In the genomic region with DNA sequence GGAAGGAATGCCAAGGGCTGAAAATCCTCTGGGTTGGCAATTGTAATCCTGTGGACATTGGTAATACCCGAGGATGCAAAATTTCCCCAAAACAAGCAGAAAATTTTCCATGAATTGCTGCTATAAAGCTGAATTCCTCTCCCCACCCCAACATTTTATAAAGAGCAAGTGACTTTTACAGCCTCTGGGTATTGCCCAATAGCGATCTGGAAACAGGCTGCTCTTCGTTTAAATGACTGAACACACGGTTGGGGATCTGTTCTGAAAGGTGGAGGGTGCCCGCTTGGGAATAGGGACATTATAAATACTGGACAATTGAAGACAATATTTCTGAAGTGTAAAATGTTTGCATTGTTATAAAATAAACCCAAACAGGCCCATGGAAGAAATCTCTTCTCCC, we compare ENCODE assay signal across 19 cellular contexts. TPM values are rescaled to one million over a fixed set of nuclear protein-coding genes. Genes with fewer than 3 reads are reported as not detected.
A peak's percentile ranks its signal among the peaks of the same experiment; 100 is the strongest.
DNase-seq lines count a peak whose midpoint lies in the region; ATAC-seq, FAIRE-seq and TF ChIP-seq lines count a peak whose summit lies in the region.
"Had no signal": no experiment of that assay in that cellular context is flagged by ENCODE, and none has a peak within 500 bp of the region (broad histone marks: within the 10 kb centered on the region; RNA-seq: fewer than 3 reads in every experiment).

No MANE protein-coding gene starts in this region.

- no peak overlapping the region for H2BK5ac ChIP-seq in H1 (ENCODE audit: low read depth, low read length)

- no peak overlapping the region for H3K23ac ChIP-seq in H1 (ENCODE audit: insufficient read length)

- no peak overlapping the region for H4K8ac ChIP-seq in H1 (ENCODE audit: extremely low read depth, insufficient read depth, low read length)

- H3K79me1 ChIP-seq in H1 (ENCODE audit: low read depth, low read length), result no peaks in the 10 kb centered on the region

- DNase-seq in DMS79 treated with DMSO at 0.1 percent for 48 hours (lab: John Stamatoyannopoulos, UW), result peak; percentile 23
- DNase-seq in DMS79 (lab: John Stamatoyannopoulos, UW), result no peak
- DNase-seq in H1 (ENCODE audit: low read depth in 1 of 2, low spot score in 2 of 2), result no peak
- no peak for DNase-seq in vagina (ENCODE audit: extremely low spot score in 2 of 2)
- no peak for DNase-seq in MG63
- DNase-seq in stimulated activated naive CD8-positive, alpha-beta T cell treated with anti-CD3 and anti-CD28 coated beads, Interleukin-15, Interleukin-2, amounts not matched to agents 100 U/mL and 50 U/mL, for 24 hours, result no peak
- no peak for DNase-seq in effector CD4-positive, alpha-beta T cell
- DNase-seq: activated CD4-positive, CD25-positive, alpha-beta regulatory T cell treated with anti-CD3 and anti-CD28 coated beads, Interleukin-2, amount 50 U/mL, for 72 hours; C1 segment of cervical spinal cord; DND-41; gastrocnemius medialis; NCI-H1436; NCI-H2227 treated with DMSO at 0.1 percent for 48 hours; SJCRH30 had no signal

- POLR2A ChIA-PET in H1 (lab: Charles Lee; ENCODE audit: partially characterized antibody), result interaction anchor here (0.6 kb wide), 1 partner anchor 285 kb away, joined by 3 read pairs; no protein-coding TSS in a partner anchor

- no peaks in the 10 kb centered on the region for H3K79me2 ChIP-seq in H1 (ENCODE audit: control insufficient read depth in 1 of 2, insufficient read depth in 2 of 2, low read length in 2 of 2)

- no peak overlapping the region for H3K18ac ChIP-seq in H1 (ENCODE audit: extremely low read depth, low read length)

- H2BK12ac ChIP-seq in H1 (ENCODE audit: low read depth, low read length), result no peak overlapping the region

- 80% methylated on average over 5 of the region's 5 CpGs; no CpG with 5 or more reads in 1 of the 2 experiments for WGBS in H1 (ENCODE audit: extremely low coverage in 1 of 2, insufficient coverage in 1 of 2, insufficient read length in 1 of 2, insufficient replicate concordance in 2 of 2, low coverage in 1 of 2, low lambda C conversion rate in 2 of 2, missing lambda C conversion rate in 1 of 2), 2 experiments

- TF ChIP-seq RAD21 in H1 (IDR thresholded peaks at IDR 0.05 in 1 of 2, conservative IDR thresholded peaks at IDR 0.05 in 1 of 2; ENCODE audit: low read depth in 2 of 2, low read length in 2 of 2), result no peak

- H3K36me3 ChIP-seq in H1 (ENCODE audit: control insufficient read depth in 2 of 4, insufficient read depth in 4 of 4, low read length in 3 of 4), result no peaks in the 10 kb centered on the region
- peaks cover 16 to 18% of the 10 kb centered on the region in 2 donors for H3K36me3 ChIP-seq in mucosa of rectum (ENCODE audit: control insufficient read depth in 2 of 2, insufficient read depth in 2 of 2, low read length in 2 of 2)
- no peaks in the 10 kb centered on the region for H3K36me3 ChIP-seq in vagina
- H3K36me3 ChIP-seq in MG63, result peaks cover 11% of the 10 kb centered on the region; the same call in 1 of the 2 replicates
- H3K36me3 ChIP-seq: gastrocnemius medialis, SJCRH30 had no signal

- TF ChIP-seq CTCF in H1 (IDR thresholded peaks at IDR 0.05; ENCODE audit: control extremely low read depth in 1 of 3, insufficient read depth in 1 of 3, low read depth in 1 of 3, low read length in 3 of 3) (no peak), vagina (IDR thresholded peaks at IDR 0.05) (no peak)

- CTCF ChIA-PET in H1 (lab: Charles Lee; ENCODE audit: partially characterized antibody), result interaction anchor here (1.2 to 1.4 kb wide), 3 partner anchors 150 to 228 kb away, joined by 3 read pairs; no protein-coding TSS in a partner anchor

- no peak overlapping the region for H3K14ac ChIP-seq in H1 (ENCODE audit: insufficient read length)

- H4K5ac ChIP-seq in H1 (ENCODE audit: insufficient read length, low read depth, low read length), result no peak overlapping the region

- no peak overlapping the region for H2BK20ac ChIP-seq in H1 (ENCODE audit: low read length)

- FAIRE-seq in H1 (lab: Jason Lieb, UNC), result no peak
- FAIRE-seq: endometrium had no signal

- H3K4me1 ChIP-seq in H1 (replicated peaks in 1 of 4; ENCODE audit: control insufficient read depth in 3 of 4, insufficient read depth in 4 of 4, low read length in 3 of 4), result peaks cover 0 to under 1% (median 0%) of the 10 kb centered on the region in 4 experiments; a peak in 1 of 7 replicates
- peaks cover 41 to 62% of the 10 kb centered on the region in 2 donors for H3K4me1 ChIP-seq in mucosa of rectum (ENCODE audit: control insufficient read depth in 2 of 2, insufficient read depth in 2 of 2, low read length in 2 of 2)
- peaks cover 43% of the 10 kb centered on the region for H3K4me1 ChIP-seq in vagina
- H3K4me1 ChIP-seq: gastrocnemius medialis, SJCRH30 had no signal

- H4K91ac ChIP-seq in H1 (replicated peaks; ENCODE audit: insufficient read length, low read length), result no peak overlapping the region

- no peaks in the 10 kb centered on the region for H3K9me3 ChIP-seq in H1 (ENCODE audit: insufficient read depth in 2 of 2, low read depth in 1 of 2, low read length in 1 of 2)
- no peaks in the 10 kb centered on the region for H3K9me3 ChIP-seq in mucosa of rectum (ENCODE audit: control insufficient read depth in 2 of 2, low read length in 2 of 2)
- no peaks in the 10 kb centered on the region for H3K9me3 ChIP-seq in vagina
- no peaks in the 10 kb centered on the region for H3K9me3 ChIP-seq in MG63
- H3K9me3 ChIP-seq: gastrocnemius medialis, SJCRH30 had no signal

- H3K56ac ChIP-seq in H1 (replicated peaks; ENCODE audit: insufficient read length, low read depth, low read length), result no peak overlapping the region

- H3K27me3 ChIP-seq in H1 (replicated peaks in 1 of 4; ENCODE audit: control insufficient read depth in 3 of 4, extremely low read depth in 1 of 4, insufficient read depth in 3 of 4, low read length in 3 of 4) (no peaks in the 10 kb centered on the region), mucosa of rectum (ENCODE audit: control insufficient read depth in 2 of 2, insufficient read depth in 2 of 2, low read length in 2 of 2) (no peaks in the 10 kb centered on the region), vagina (no peaks in the 10 kb centered on the region), MG63 (no peaks in the 10 kb centered on the region)
- H3K27me3 ChIP-seq: gastrocnemius medialis, SJCRH30 had no signal

- no peaks in the 10 kb centered on the region; the same call in 1 of the 2 replicates for H3K23me2 ChIP-seq in H1 (ENCODE audit: low read depth, low read length)

- intact Hi-C loops in vagina (cut with DNase I), result no loop called here

- TF ChIP-seq EP300 in H1 (IDR thresholded peaks at IDR 0.05; ENCODE audit: borderline replicate concordance in 1 of 2, low read depth in 2 of 2, low read length in 2 of 2), result no peak

- no peaks in the 10 kb centered on the region for H4K20me1 ChIP-seq in H1 (replicated peaks in 1 of 2; ENCODE audit: control insufficient read depth in 1 of 2, insufficient read depth in 2 of 2, low read length in 2 of 2)

- H3K4me2 ChIP-seq in H1 (ENCODE audit: insufficient read depth in 1 of 2, low read depth in 2 of 2, low read length in 2 of 2), result no peak overlapping the region

- no peak overlapping the region for H3K27ac ChIP-seq in H1 (ENCODE audit: low read depth, low read length)
- peak overlapping the region; percentile 91 to 94 for H3K27ac ChIP-seq in mucosa of rectum (ENCODE audit: low read depth in 2 of 2, low read length in 2 of 2)
- H3K27ac ChIP-seq in vagina, result peak overlapping the region; percentile 26
- H3K27ac ChIP-seq: gastrocnemius medialis, SJCRH30 had no signal

- no peak overlapping the region for H2BK15ac ChIP-seq in H1 (ENCODE audit: low read length)

- no peak overlapping the region for H3K4ac ChIP-seq in H1 (replicated peaks; ENCODE audit: insufficient read length, low read depth, low read length)

- TF ChIP-seq POLR2A in H1 (IDR thresholded peaks at IDR 0.05; ENCODE audit: control extremely low read depth in 1 of 2, low read depth in 2 of 2, low read length in 2 of 2) (no peak), vagina (IDR thresholded peaks at IDR 0.05) (no peak)

- no peak overlapping the region for H2BK120ac ChIP-seq in H1 (replicated peaks; ENCODE audit: low read depth, low read length)

- H2AFZ ChIP-seq in H1 (ENCODE audit: low read length), result no peak overlapping the region

- no peak for ATAC-seq in stimulated activated naive CD8-positive, alpha-beta T cell treated with anti-CD3 and anti-CD28 coated beads, Interleukin-15, Interleukin-2, amounts not matched to agents 100 U/mL and 50 U/mL, for 24 hours
- ATAC-seq: gastrocnemius medialis, sciatic nerve had no signal

- no peak overlapping the region for H2AK5ac ChIP-seq in H1 (ENCODE audit: low read depth, low read length)

- H3K4me3 ChIP-seq in H1 (ENCODE audit: extremely low read depth in 1 of 4, insufficient read depth in 2 of 4, low read depth in 3 of 4, low read length in 4 of 4) (no peak overlapping the region), mucosa of rectum (ENCODE audit: low read length in 2 of 2) (peak overlapping the region; percentile 46 to 58), vagina (no peak overlapping the region), MG63 (no peak overlapping the region)
- H3K4me3 ChIP-seq: gastrocnemius medialis, SJCRH30 had no signal

- H3K9ac ChIP-seq in H1 (replicated peaks in 1 of 4; ENCODE audit: extremely low read depth in 1 of 4, low read depth in 3 of 4, low read length in 3 of 4) (no peak overlapping the region), mucosa of rectum (ENCODE audit: low read depth in 1 of 2, low read length in 2 of 2) (peak overlapping the region; percentile 66 to 70)

TF ChIP-seq in H1, 55 proteins besides CTCF, POLR2A, EP300 and RAD21 (continues in another document):
- peak; percentile 87 for TF ChIP-seq CEBPB (IDR thresholded peaks at IDR 0.05; ENCODE audit: low read depth, low read length)

RNA-seq across cellular contexts. Expression of a gene that starts 20.6 kb away (rescaled TPM):
- not detected in 2 replicates for total RNA-seq in H1 (2021; fragmentation: NEBNext Ultra II Directional; extraction: Animal tissue kit (Norgen Biotek cat#: 25700))
- polyA plus RNA-seq in H1 (2011; rRNA removed), result not detected in 2 replicates
- not detected for polyA plus RNA-seq in H1 (2011; cell fraction: cytosol; rRNA removed)
- not detected for polyA plus RNA-seq in H1 (2011; cell fraction: nucleus; rRNA removed)
- not detected in 4 replicates for polyA plus RNA-seq in H1 (2012, experiment 1 of 2)
- not detected for polyA plus RNA-seq in H1 (2012, experiment 2 of 2)
- not detected for polyA plus RNA-seq in H1 (2013, experiment 1 of 2)
- not detected for polyA plus RNA-seq in H1 (2013, experiment 2 of 2)
- polyA minus RNA-seq in H1 (2011; rRNA and poly(A)+ RNA removed), result not detected in 2 replicates
- polyA minus RNA-seq in H1 (2011; cell fraction: cytosol; rRNA and poly(A)+ RNA removed), result not detected
- polyA minus RNA-seq in H1 (2011; cell fraction: nucleus; rRNA and poly(A)+ RNA removed), result not detected
- total RNA-seq in vagina, result 121 TPM
- total RNA-seq in MG63 (2014; rRNA removed; shearing (Covaris generic); ENCODE audit: low replicate concordance), result 1.2 and 6.0 TPM in 2 replicates
- total RNA-seq: A172; SJCRH30; T-helper 2 cell treated with Interferon-gamma antibody and Interleukin-4, amounts not matched to agents 100 ng/mL and 5 ng/mL, for 36 hours had no signal

Comparison
In these comparisons a context has a peak if more than half of its experiments do, and no peak if none do; other contexts are left out.
1. H3K4me3 ChIP-seq: peak in mucosa of rectum (2 of 2); none in H1 (0 of 4), vagina (0 of 2) and MG63 (single experiment).
2. H3K9ac ChIP-seq: peak in mucosa of rectum (2 of 2); none in H1 (0 of 4).
3. RNA of a gene that starts 20.6 kb away (total RNA-seq): 121 TPM in vagina (single experiment); 1.2 to 6.0 TPM in MG63 and not detected in H1; every median in the first group is over 10 times any median in the second.